ENCODE assay signal across 12 cellular contexts in genomic region chr11:70141490-70142014, GRCh38.
DNase-seq lines count a peak whose midpoint lies in the region; ATAC-seq, FAIRE-seq and TF ChIP-seq lines count a peak whose summit lies in the region.
"Had no signal": no experiment of that assay in that cellular context is flagged by ENCODE, and none has a peak within 500 bp of the region (broad histone marks: within the 10 kb centered on the region; RNA-seq: fewer than 3 reads in every experiment).

No MANE protein-coding gene starts in this region.

- H3K27ac ChIP-seq in K562 (ENCODE audit: extremely low read depth, low read depth, low read length) (no peak overlapping the region), Peyer's patch (no peak overlapping the region)
- H3K27ac ChIP-seq: right atrium auricular region had no signal

- H3K4me2 ChIP-seq in K562 (ENCODE audit: insufficient read depth, low read length): no peak overlapping the region

- H3K4me1 ChIP-seq in ES-I3 (ENCODE audit: insufficient read depth, low read length) (peaks cover 16% of the 10 kb centered on the region), K562 (replicated peaks in 1 of 2; ENCODE audit: control insufficient read depth in 2 of 2, insufficient read depth in 2 of 2, low read length in 2 of 2) (peaks cover 0 to 3% of the 10 kb centered on the region in 2 experiments; a peak in 1 of 5 replicates), Peyer's patch (peaks cover 0 to 21% (median 0%) of the 10 kb centered on the region in 4 donors)

- no peaks in the 10 kb centered on the region for H3K79me2 ChIP-seq in K562 (ENCODE audit: control insufficient read depth, insufficient read depth, low read length)

- peaks cover 21% of the 10 kb centered on the region for H3K4me1 Mint-ChIP-seq in neural crest cell

- H3K27me3 Mint-ChIP-seq in neural crest cell (ENCODE audit: low read depth): peaks cover 86% of the 10 kb centered on the region

- H3K9ac ChIP-seq in ES-I3 (ENCODE audit: low read depth, low read length) (peak overlapping the region; percentile 8; the same call in 1 of the 2 replicates), K562 (ENCODE audit: insufficient read depth in 1 of 2, low read depth in 2 of 2, low read length in 2 of 2) (no peak overlapping the region)

- H3K9me1 ChIP-seq in K562 (ENCODE audit: control insufficient read depth, insufficient read depth, low read length): no peaks in the 10 kb centered on the region

- H3K27me3 ChIP-seq in K562 (ENCODE audit: control insufficient read depth in 2 of 2, insufficient read depth in 2 of 2, low read length in 2 of 2) (peaks cover 47 to 76% of the 10 kb centered on the region in 2 experiments), Peyer's patch (no peaks in the 10 kb centered on the region)
- H3K27me3 ChIP-seq: right atrium auricular region had no signal

- H3K9me3 ChIP-seq in ES-I3 (ENCODE audit: control insufficient read depth, insufficient read depth, low read length) (no peaks in the 10 kb centered on the region), K562 (replicated peaks; ENCODE audit: control insufficient read depth, insufficient read depth, low read depth, low read length) (no peaks in the 10 kb centered on the region), Peyer's patch (no peaks in the 10 kb centered on the region)
- H3K9me3 ChIP-seq: right atrium auricular region had no signal

- H4K20me1 ChIP-seq in K562 (replicated peaks; ENCODE audit: control insufficient read depth, insufficient read depth, low read length): peaks cover 13% of the 10 kb centered on the region; the same call in 1 of the 2 replicates

- no peak overlapping the region for H2AFZ ChIP-seq in K562 (ENCODE audit: low read depth, low read length)

- TF ChIP-seq CTCF in K562 (IDR thresholded peaks at IDR 0.05 in 2 of 3, conservative IDR thresholded peaks at IDR 0.05 in 1 of 3; ENCODE audit: insufficient read depth in 2 of 3, low read depth in 1 of 3, low read length in 3 of 3): no peak
- no peak for TF ChIP-seq CTCF in neural crest cell (conservative IDR thresholded peaks at IDR 0.05)
- no peak for TF ChIP-seq CTCF in Peyer's patch (IDR thresholded peaks at IDR 0.05)

- no peak; the same call in 2 of the 3 replicates for ATAC-seq in K562
- no peak for ATAC-seq in activated CD4-positive, CD25-positive, alpha-beta regulatory T cell treated with anti-CD3 and anti-CD28 coated beads, Interleukin-2, amount 50 U/mL, for 24 hours
- ATAC-seq: activated T-cell treated with anti-CD3 and anti-CD28 coated beads, Interleukin-2, amount 50 U/mL, for 4 hours had no signal

- H3K36me3 ChIP-seq in ES-I3 (ENCODE audit: insufficient read depth, low read length) (no peaks in the 10 kb centered on the region), K562 (ENCODE audit: control insufficient read depth, insufficient read depth, low read length) (no peaks in the 10 kb centered on the region), Peyer's patch (no peaks in the 10 kb centered on the region)
- H3K36me3 ChIP-seq: right atrium auricular region had no signal

- CTCF ChIA-PET in K562 (lab: Yijun Ruan, JAX; ENCODE audit: low intra/inter-chr PET ratio): no interaction called here

- TF ChIP-seq EP300 in K562 (IDR thresholded peaks at IDR 0.05; ENCODE audit: low read length): no peak

- H3K4me3 Mint-ChIP-seq in neural crest cell: peak overlapping the region; percentile 36
- H3K4me3 Mint-ChIP-seq: activated T-cell treated with anti-CD3 and anti-CD28 coated beads, Interleukin-2, amount 50 U/mL, for 4 hours had no signal

- DNase-seq in NCI-H1092 treated with DMSO at 0.1 percent for 48 hours (lab: John Stamatoyannopoulos, UW) (peak; percentile 77), K562 (ENCODE audit: extremely low read depth in 1 of 4, low spot score in 3 of 4) (no peak), neural crest cell (ENCODE audit: low read depth, low spot score) (no peak), hippocampal formation (lab: John Stamatoyannopoulos, UW) (no peak), NCI-H774 (lab: John Stamatoyannopoulos, UW) (no peak), Peyer's patch (no peak)
- DNase-seq: activated T-cell treated with anti-CD3 and anti-CD28 coated beads, Interleukin-2, amount 50 U/mL, for 4 hours; cerebellar nuclear complex; T1000 had no signal

- 9% methylated on average over 16 of the region's 18 CpGs for WGBS in K562 (ENCODE audit: insufficient coverage, low coverage, missing lambda C conversion rate)

- TF ChIP-seq POLR2A in K562 (conservative IDR thresholded peaks at IDR 0.05) (no peak), Peyer's patch (IDR thresholded peaks at IDR 0.05) (no peak)

- BruUV-seq in K562 (replicated peaks; lab: Mats Ljungman, UMichigan): no TSS peak

- H3K4me3 ChIP-seq in K562: no peak overlapping the region
- H3K4me3 ChIP-seq in Peyer's patch: no peak overlapping the region
- H3K4me3 ChIP-seq: right atrium auricular region had no signal

- no peak overlapping the region for H3K27ac Mint-ChIP-seq in neural crest cell (ENCODE audit: unreplicated experiment)

- in situ Hi-C loops in K562 (cut with MboI): no loop called here

- POLR2A ChIA-PET in K562 (lab: Yijun Ruan, JAX): no interaction called here

- no peak for FAIRE-seq in K562 (lab: Jason Lieb, UNC)

- intact Hi-C loops in K562 (cut with micrococcal nuclease): no loop called here

- no peaks in the 10 kb centered on the region for H3K9me3 Mint-ChIP-seq in neural crest cell
- H3K9me3 Mint-ChIP-seq: activated T-cell treated with anti-CD3 and anti-CD28 coated beads, Interleukin-2, amount 50 U/mL, for 4 hours had no signal

- no peaks in the 10 kb centered on the region for H3K36me3 Mint-ChIP-seq in neural crest cell (ENCODE audit: low read depth)

- no peak for TF ChIP-seq RAD21 in K562 (CRISPR knock-in tag; conservative IDR thresholded peaks at IDR 0.05 in 1 of 2, IDR thresholded peaks at IDR 0.05 in 1 of 2)

TF ChIP-seq in K562, 482 proteins besides CTCF, POLR2A, EP300 and RAD21:
- TF ChIP-seq RHOXF2B (CRISPR knock-in tag; conservative IDR thresholded peaks at IDR 0.05) (no peak), EGR1 (conservative IDR thresholded peaks at IDR 0.05) (0 out of 2 replicates have a peak, but pooled peaks have one; percentile 28)
